In genomic region chr1:160954158-160955104, GRCh38 we compare ENCODE assay signal across 7 cellular contexts. TPM values are rescaled to one million over a fixed set of nuclear protein-coding genes. Genes with fewer than 3 reads are reported as not detected.
DNase-seq lines count a peak whose midpoint lies in the region; ATAC-seq, FAIRE-seq and TF ChIP-seq lines count a peak whose summit lies in the region.

ITLN2 (minus strand) TSS chr1:160954809; CDS start chr1:160954741, 68 bp downstream.

- H3K27ac Mint-ChIP-seq in activated naive CD8-positive, alpha-beta T cell treated with anti-CD3 and anti-CD28 coated beads for 36 hours = peak within 1 kb of the TSS; percentile 27
- no peak within 1 kb of the TSS for H3K27ac Mint-ChIP-seq in stimulated activated effector memory CD8-positive, alpha-beta T cell treated with anti-CD3 and anti-CD28 coated beads, Interleukin-12 subunit alpha, Interleukin-12 subunit beta, amount 100 ng/mL, for 72 hours

- TF ChIP-seq CTCF in GM10248 (IDR thresholded peaks at IDR 0.05; ENCODE audit: control extremely low read depth, extremely low read depth, low read depth, missing control alignments) (peak; percentile 73), kidney (IDR thresholded peaks at IDR 0.05; ENCODE audit: borderline replicate concordance, extremely low read depth, insufficient read depth) (peak; percentile 52)

- no peaks in the 10 kb centered on the region for H3K9me3 Mint-ChIP-seq in activated naive CD8-positive, alpha-beta T cell treated with anti-CD3 and anti-CD28 coated beads for 36 hours
- no peaks in the 10 kb centered on the region for H3K9me3 Mint-ChIP-seq in stimulated activated effector memory CD8-positive, alpha-beta T cell treated with anti-CD3 and anti-CD28 coated beads, Interleukin-12 subunit alpha, Interleukin-12 subunit beta, amount 100 ng/mL, for 72 hours

- FAIRE-seq in kidney (lab: Jason Lieb, UNC) = no peak

- no peaks in the 10 kb centered on the region for H3K36me3 Mint-ChIP-seq in activated naive CD8-positive, alpha-beta T cell treated with anti-CD3 and anti-CD28 coated beads for 36 hours
- no peaks in the 10 kb centered on the region for H3K36me3 Mint-ChIP-seq in stimulated activated effector memory CD8-positive, alpha-beta T cell treated with anti-CD3 and anti-CD28 coated beads, Interleukin-12 subunit alpha, Interleukin-12 subunit beta, amount 100 ng/mL, for 72 hours

- H3K27me3 Mint-ChIP-seq in activated naive CD8-positive, alpha-beta T cell treated with anti-CD3 and anti-CD28 coated beads for 36 hours = no peaks in the 10 kb centered on the region

- DNase-seq in GM10248 (ENCODE audit: extremely low spot score) (peak; percentile 75), SK-MEL-5 (ENCODE audit: low read depth, low spot score) (peak; percentile 77), kidney (no peak)
- DNase-seq in activated naive CD8-positive, alpha-beta T cell treated with anti-CD3 and anti-CD28 coated beads for 36 hours = peak; percentile 57
- peak in 1 of 2 donors; percentile 66 for DNase-seq in stimulated activated effector memory CD8-positive, alpha-beta T cell treated with anti-CD3 and anti-CD28 coated beads, Interleukin-12 subunit alpha, Interleukin-12 subunit beta, amount 100 ng/mL, for 72 hours (ENCODE audit: low spot score in 2 of 2)

- no peaks in the 10 kb centered on the region for H3K4me1 ChIP-seq in kidney (ENCODE audit: control insufficient read depth in 1 of 2, insufficient read depth in 1 of 2, low read depth in 1 of 2, low read length in 2 of 2)

- POLR2A ChIA-PET in GM10248 (lab: Yijun Ruan, JAX) = no interaction called here

- peak; percentile 70 for ATAC-seq in HG03159 (IDR thresholded peaks at IDR 0.05; ENCODE audit: unreplicated experiment)
- peak; percentile 76 for ATAC-seq in stimulated activated effector memory CD8-positive, alpha-beta T cell treated with anti-CD3 and anti-CD28 coated beads, Interleukin-12 subunit alpha, Interleukin-12 subunit beta, amount 100 ng/mL, for 72 hours
- no peak for ATAC-seq in GM21447 (IDR thresholded peaks at IDR 0.05; ENCODE audit: unreplicated experiment)

- no peak within 1 kb of the TSS for H3K4me3 Mint-ChIP-seq in activated naive CD8-positive, alpha-beta T cell treated with anti-CD3 and anti-CD28 coated beads for 36 hours
- no peak within 1 kb of the TSS for H3K4me3 Mint-ChIP-seq in stimulated activated effector memory CD8-positive, alpha-beta T cell treated with anti-CD3 and anti-CD28 coated beads, Interleukin-12 subunit alpha, Interleukin-12 subunit beta, amount 100 ng/mL, for 72 hours

- H3K4me3 ChIP-seq in kidney (ENCODE audit: low read length in 2 of 2) = no peak within 1 kb of the TSS

- no peaks in the 10 kb centered on the region for H3K9me3 ChIP-seq in kidney (ENCODE audit: control insufficient read depth in 1 of 2, low read length in 2 of 2)

- no peaks in the 10 kb centered on the region for H3K36me3 ChIP-seq in kidney (ENCODE audit: control insufficient read depth in 1 of 2, insufficient read depth in 2 of 2, low read length in 2 of 2)

- H3K9ac ChIP-seq in kidney (ENCODE audit: low read length in 2 of 2) = no peak within 1 kb of the TSS

- H3K4me1 Mint-ChIP-seq in activated naive CD8-positive, alpha-beta T cell treated with anti-CD3 and anti-CD28 coated beads for 36 hours = peaks cover 8% of the 10 kb centered on the region
- H3K4me1 Mint-ChIP-seq in stimulated activated effector memory CD8-positive, alpha-beta T cell treated with anti-CD3 and anti-CD28 coated beads, Interleukin-12 subunit alpha, Interleukin-12 subunit beta, amount 100 ng/mL, for 72 hours = peaks cover 11% of the 10 kb centered on the region

- CTCF ChIA-PET in GM10248 (lab: Yijun Ruan, JAX) = interaction anchor here (0.7 to 6.7 kb wide), 50 partner anchors 8 to 534 kb away, joined by 3 to 227 read pairs (median 5); partner anchors contain the start of genes CD244, CD48, ITLN1 and LY9

- in situ Hi-C loops in SK-MEL-5 (cut with HindIII; ENCODE audit: low pct_unique_long_range_greater_than_20kb, low sequenced_read_pairs) = no loop called here

- H3K27ac ChIP-seq in kidney (ENCODE audit: low read depth in 2 of 2, low read length in 2 of 2) = no peak within 1 kb of the TSS

- intact Hi-C loops in kidney (cut with DNase I) = no loop called here

RNA-seq across cellular contexts. Expression of gene ITLN2, which starts in this region (rescaled TPM):
- total RNA-seq in SK-MEL-5 (2014; rRNA removed; shearing (Covaris generic)) = 0.69 and 0.90 TPM in 2 replicates
- 0.34 and 1.2 TPM in 2 replicates for polyA plus RNA-seq in SK-MEL-5 (2015; cell fraction: cytosol; rRNA removed)
- not detected in 2 replicates for polyA plus RNA-seq in SK-MEL-5 (2015; cell fraction: nucleus; rRNA removed)
- not detected for total RNA-seq in activated naive CD8-positive, alpha-beta T cell treated with anti-CD3 and anti-CD28 coated beads for 36 hours
- not detected for total RNA-seq in kidney
- 0.88 TPM for polyA plus RNA-seq in kidney (ENCODE audit: insufficient read depth, low read depth, low replicate concordance)

Comparison
In these comparisons a context has a peak if more than half of its experiments do, and no peak if none do; other contexts are left out.
1. Peak in DNase-seq in activated naive CD8-positive, alpha-beta T cell treated with anti-CD3 and anti-CD28 coated beads for 36 hours; RNA of the gene not detected or under 1 TPM.